8 cellular contexts compared by ENCODE assay signal in the genomic region with DNA sequence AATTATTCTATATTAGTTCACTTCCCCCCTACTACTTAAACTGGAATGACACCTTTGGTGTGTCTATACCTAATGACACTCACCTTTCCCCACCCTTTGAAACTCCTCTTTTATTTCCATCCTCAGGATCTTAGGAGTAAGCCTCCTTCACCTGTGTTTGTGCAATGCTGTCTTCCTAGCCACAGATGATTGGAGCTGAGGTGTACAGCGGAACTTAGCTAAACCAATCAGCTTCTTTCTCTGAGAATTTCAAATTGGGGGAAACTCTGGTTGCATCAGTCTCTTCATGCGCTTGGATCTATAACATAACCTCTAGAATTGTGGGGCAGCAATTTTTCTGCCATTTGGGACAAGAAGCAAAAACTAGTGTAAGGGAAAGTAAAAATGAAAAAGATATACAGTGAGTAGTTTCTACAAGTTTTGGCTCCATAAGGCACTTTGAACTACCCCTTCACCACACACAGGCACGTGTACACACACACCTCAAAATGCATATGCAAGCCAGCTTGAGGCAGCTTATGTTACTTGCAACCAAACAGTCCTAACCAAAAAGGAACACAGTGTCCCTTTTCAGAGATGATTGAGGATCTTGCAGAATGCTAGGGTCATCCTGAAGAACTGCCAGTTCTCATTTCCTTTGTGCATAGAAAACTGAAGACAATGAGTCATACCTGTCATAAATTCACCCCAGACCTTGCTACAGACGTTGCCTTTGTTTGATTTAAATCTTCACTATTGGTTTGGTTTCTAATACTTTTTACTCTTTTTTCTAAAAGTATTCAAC. TPM values are rescaled to one million over a fixed set of nuclear protein-coding genes. Genes with fewer than 3 reads are reported as not detected.
DNase-seq lines count a peak whose midpoint lies in the region; ATAC-seq, FAIRE-seq and TF ChIP-seq lines count a peak whose summit lies in the region.
"Had no signal": no experiment of that assay in that cellular context is flagged by ENCODE, and none has a peak within 500 bp of the region (broad histone marks: within the 10 kb centered on the region; RNA-seq: fewer than 3 reads in every experiment).

No MANE protein-coding gene starts in this region.

- in situ Hi-C loops in brain microvascular endothelial cell (cut with HindIII; ENCODE audit: low pct_ligation_motif_present, low sequenced_read_pairs) = no loop called here

- H3K79me2 ChIP-seq in trophoblast cell (ENCODE audit: control insufficient read depth, insufficient read depth, low read length, poor library complexity) = no peaks in the 10 kb centered on the region

- no peak overlapping the region for H4K8ac ChIP-seq in trophoblast cell (ENCODE audit: low read depth, low read length)

- WGBS in small intestine, 3 donors = 26 to 60% (median 30%) methylated on average over 4 of the region's 4 CpGs
- no CpG with 5 or more reads among the region's 4 CpGs for WGBS in trophoblast cell (ENCODE audit: extremely low coverage, insufficient coverage, insufficient read length)

- no peak overlapping the region for H3K27ac ChIP-seq in brain microvascular endothelial cell
- H3K27ac ChIP-seq in small intestine (ENCODE audit: low read depth in 1 of 2, low read length in 1 of 2) = peak overlapping the region in 1 of 2 donors; percentile 29
- H3K27ac ChIP-seq in trophoblast cell (ENCODE audit: low read depth, low read length) = no peak overlapping the region

- no peak overlapping the region for H3K4ac ChIP-seq in trophoblast cell (ENCODE audit: low read depth, low read length)

- no peak overlapping the region for H3K4me3 ChIP-seq in brain microvascular endothelial cell (ENCODE audit: low read depth, low read length)
- no peak overlapping the region for H3K4me3 ChIP-seq in small intestine (ENCODE audit: low read depth in 1 of 2, low read length in 2 of 2)
- H3K4me3 ChIP-seq in trophoblast cell (ENCODE audit: low read depth, low read length) = no peak overlapping the region

- H2AK5ac ChIP-seq in trophoblast cell (ENCODE audit: low read length) = no peak overlapping the region

- no peak overlapping the region for H4K91ac ChIP-seq in trophoblast cell (ENCODE audit: low read depth, low read length)

- H2AFZ ChIP-seq in trophoblast cell (ENCODE audit: insufficient read depth, low read length, poor library complexity) = no peak overlapping the region

- no peaks in the 10 kb centered on the region for H3K79me1 ChIP-seq in trophoblast cell (ENCODE audit: low read length)

- ATAC-seq in GM19468 (IDR thresholded peaks at IDR 0.05; ENCODE audit: extremely low read depth, unreplicated experiment) (peak; percentile 27), HG03354 (IDR thresholded peaks at IDR 0.05; ENCODE audit: poor library complexity, severe bottlenecking, unreplicated experiment) (peak; percentile 81)

- H3K9me3 ChIP-seq in small intestine (ENCODE audit: control insufficient read depth, low read depth) (no peaks in the 10 kb centered on the region), trophoblast cell (ENCODE audit: insufficient read depth, low read depth, low read length) (no peaks in the 10 kb centered on the region)

- FAIRE-seq in small intestine (lab: Jason Lieb, UNC) = no peak

- no peak overlapping the region for H3K9ac ChIP-seq in trophoblast cell (ENCODE audit: low read length)

- H3K27me3 ChIP-seq in brain microvascular endothelial cell (replicated peaks) (no peaks in the 10 kb centered on the region), small intestine (ENCODE audit: control insufficient read depth in 2 of 2, insufficient read depth in 2 of 2, low read length in 2 of 2) (no peaks in the 10 kb centered on the region), trophoblast cell (ENCODE audit: insufficient read depth, low read length) (no peaks in the 10 kb centered on the region)

- no peak overlapping the region for H2BK5ac ChIP-seq in trophoblast cell (ENCODE audit: low read depth, low read length, poor library complexity)

- TF ChIP-seq CTCF in brain microvascular endothelial cell (IDR thresholded peaks at IDR 0.05; ENCODE audit: low read depth, low read length, missing control alignments) = no peak

- H3K23ac ChIP-seq in trophoblast cell (ENCODE audit: low read length) = no peak overlapping the region

- H3K36me3 ChIP-seq in brain microvascular endothelial cell (replicated peaks) = no peaks in the 10 kb centered on the region
- H3K36me3 ChIP-seq in small intestine (ENCODE audit: control insufficient read depth in 2 of 2, insufficient read depth in 2 of 2, low read length in 2 of 2) = no peaks in the 10 kb centered on the region
- H3K36me3 ChIP-seq in trophoblast cell (ENCODE audit: control insufficient read depth in 1 of 2, insufficient read depth in 2 of 2, low read length in 2 of 2) = no peaks in the 10 kb centered on the region

- H3K14ac ChIP-seq in trophoblast cell (ENCODE audit: low read length) = no peak overlapping the region

- no peak overlapping the region for H2BK120ac ChIP-seq in trophoblast cell (ENCODE audit: insufficient read depth, low read length, poor library complexity)

- H4K12ac ChIP-seq in trophoblast cell (ENCODE audit: low read depth, low read length) = no peak overlapping the region

- no peak overlapping the region for H3K4me2 ChIP-seq in trophoblast cell (ENCODE audit: low read length)

- H2BK12ac ChIP-seq in trophoblast cell (ENCODE audit: low read length) = no peak overlapping the region

- no peak overlapping the region for H3K18ac ChIP-seq in trophoblast cell (ENCODE audit: low read length)

- DNase-seq in brain microvascular endothelial cell (peak; percentile 47), small intestine (peak; percentile 68), NCI-H1436 (lab: John Stamatoyannopoulos, UW) (no peak), trophoblast cell (no peak)
- no peak for DNase-seq in activated CD4-positive, alpha-beta T cell treated with anti-CD3 and anti-CD28 coated beads for 1 hour
- DNase-seq: left cardiac atrium had no signal

- H3K4me1 ChIP-seq in small intestine (ENCODE audit: control insufficient read depth in 2 of 2, insufficient read depth in 1 of 2, low read depth in 1 of 2, low read length in 1 of 2) = peaks cover 0 to 2% of the 10 kb centered on the region in 2 donors
- H3K4me1 ChIP-seq in trophoblast cell (ENCODE audit: control insufficient read depth in 1 of 2, insufficient read depth in 2 of 2, low read length in 2 of 2) = no peaks in the 10 kb centered on the region

RNA-seq across cellular contexts. Expression of gene LDLRAD3, which starts 36.0 kb away (rescaled TPM):
- polyA plus RNA-seq in small intestine = 1 to 10 TPM in 1 of 3 donors, under 1 TPM in 2; 0.22 to 6.2 (median 0.81) TPM
- 12.0 and 12.4 TPM in 2 replicates for polyA plus RNA-seq in trophoblast cell (2013)

Comparison
In these comparisons a context has a peak if more than half of its experiments do, and no peak if none do; other contexts are left out.
1. DNase-seq: peak in brain microvascular endothelial cell (single experiment) and small intestine (single experiment); none in NCI-H1436 (single experiment), trophoblast cell (0 of 2) and activated CD4-positive, alpha-beta T cell treated with anti-CD3 and anti-CD28 coated beads for 1 hour (single experiment).